ENCODE assay signal across 25 cellular contexts in genomic region chr14:62189698-62190097, GRCh38.
DNase-seq lines count a peak whose midpoint lies in the region; ATAC-seq and TF ChIP-seq lines count a peak whose summit lies in the region.
"Had no signal": no experiment of that assay in that cellular context is flagged by ENCODE, and none has a peak within 500 bp of the region (broad histone marks: within the 10 kb centered on the region; RNA-seq: fewer than 3 reads in every experiment).

No MANE protein-coding gene starts in this region.

- ATAC-seq in HG03025 (IDR thresholded peaks at IDR 0.05; ENCODE audit: low FRiP score, unreplicated experiment): no peak
- ATAC-seq in GM21717 (IDR thresholded peaks at IDR 0.05; ENCODE audit: unreplicated experiment): no peak
- ATAC-seq: HCT116, psoas muscle had no signal

- TF ChIP-seq POLR2A in breast epithelium (IDR thresholded peaks at IDR 0.05): no peak

- POLR2A ChIA-PET in MCF 10A (lab: Yijun Ruan, JAX) (interaction anchor here (1.1 to 1.2 kb wide), 2 partner anchors 478 to 503 kb away, joined by 3 read pairs; no protein-coding TSS in a partner anchor), RWPE1 (lab: Yijun Ruan, JAX; ENCODE audit: low non-redundant PET) (no interaction called here)

- no peaks in the 10 kb centered on the region for H3K79me2 ChIP-seq in osteoblast (ENCODE audit: insufficient read depth, low read length)

- H3K27me3 ChIP-seq in breast epithelium (no peaks in the 10 kb centered on the region), osteoblast (ENCODE audit: insufficient read depth, low read length) (peaks cover 7% of the 10 kb centered on the region)
- H3K27me3 ChIP-seq: BLaER1 treated with 17β-estradiol and CSF1 and Interleukin-3, amounts not matched to agents 10 nM and 100 nM; uterus had no signal

- H3K4me1 ChIP-seq in breast epithelium (no peaks in the 10 kb centered on the region), osteoblast (ENCODE audit: insufficient read depth, low read length) (no peaks in the 10 kb centered on the region)
- H3K4me1 ChIP-seq: BLaER1 treated with 17β-estradiol and CSF1 and Interleukin-3, amounts not matched to agents 10 nM and 100 nM; psoas muscle; spleen; uterus had no signal

- intact Hi-C loops in MCF 10A (cut with micrococcal nuclease) (loop anchor here (10.0 kb wide), 1 partner anchor 715 kb away; no protein-coding TSS in a partner anchor), breast epithelium (cut with DNase I; ENCODE audit: low total_unique reads) (no loop called here), CD14-positive monocyte (cut with micrococcal nuclease) (no loop called here)

- no peak for TF ChIP-seq CTCF in MCF 10A (IDR thresholded peaks at IDR 0.05; ENCODE audit: unreplicated experiment)
- no peak for TF ChIP-seq CTCF in breast epithelium (IDR thresholded peaks at IDR 0.05)
- TF ChIP-seq CTCF in RWPE1 (conservative IDR thresholded peaks at IDR 0.05; ENCODE audit: low read depth): no peak
- TF ChIP-seq CTCF in choroid plexus epithelial cell (conservative IDR thresholded peaks at IDR 0.05; ENCODE audit: low read depth, low read length): no peak
- no peak for TF ChIP-seq CTCF in osteoblast (IDR thresholded peaks at IDR 0.05; ENCODE audit: extremely low read depth, low read depth, low read length)
- TF ChIP-seq CTCF in CD14-positive monocyte (IDR thresholded peaks at IDR 0.05): no peak

- H3K27ac ChIP-seq in breast epithelium (no peak overlapping the region), RWPE1 (no peak overlapping the region), osteoblast (ENCODE audit: low read depth, low read length) (no peak overlapping the region)
- H3K27ac ChIP-seq: BLaER1 treated with 17β-estradiol and CSF1 and Interleukin-3, amounts not matched to agents 10 nM and 100 nM; HL-60; psoas muscle; spleen; uterus had no signal

- H3K4me2 ChIP-seq in osteoblast (ENCODE audit: insufficient read depth, low read length): no peak overlapping the region
- H3K4me2 ChIP-seq: BLaER1 treated with 17β-estradiol and CSF1 and Interleukin-3, amounts not matched to agents 10 nM and 100 nM had no signal

- H3K9me3 ChIP-seq in breast epithelium (peaks cover 0 to 11% of the 10 kb centered on the region in 2 donors), osteoblast (ENCODE audit: low read depth, low read length) (no peaks in the 10 kb centered on the region)
- H3K9me3 ChIP-seq: BLaER1 treated with 17β-estradiol and CSF1 and Interleukin-3, amounts not matched to agents 10 nM and 100 nM; psoas muscle; uterus had no signal

- H3K36me3 ChIP-seq in breast epithelium (no peaks in the 10 kb centered on the region), osteoblast (ENCODE audit: insufficient read depth, low read length) (no peaks in the 10 kb centered on the region)
- H3K36me3 ChIP-seq: BLaER1 treated with 17β-estradiol and CSF1 and Interleukin-3, amounts not matched to agents 10 nM and 100 nM; spleen; uterus had no signal

- H3K4me3 ChIP-seq in breast epithelium (no peak overlapping the region), choroid plexus epithelial cell (ENCODE audit: low read depth, low read length) (no peak overlapping the region), osteoblast (ENCODE audit: insufficient read depth, low read length) (no peak overlapping the region)
- H3K4me3 ChIP-seq: BLaER1 treated with 17β-estradiol and CSF1 and Interleukin-3, amounts not matched to agents 10 nM and 100 nM; psoas muscle; spleen; uterus had no signal

- H3K27me3 Mint-ChIP-seq in MCF 10A (ENCODE audit: insufficient read depth, unreplicated experiment) (no peaks in the 10 kb centered on the region), CD14-positive monocyte (ENCODE audit: low read depth in 3 of 3) (peaks cover 0 to 5% (median 0%) of the 10 kb centered on the region in 3 donors)

- H3K27ac Mint-ChIP-seq in MCF 10A (ENCODE audit: low read depth, unreplicated experiment) (no peak overlapping the region), CD14-positive monocyte (no peak overlapping the region)
- H3K27ac Mint-ChIP-seq: activated CD4-positive, alpha-beta T cell treated with anti-CD3 and anti-CD28 coated beads, Interleukin-2, amount 10 ng/mL, durations not matched to agents 24 days and 14 days had no signal

- no peak overlapping the region for H2AFZ ChIP-seq in osteoblast (ENCODE audit: low read length)

- H3K4me3 Mint-ChIP-seq in MCF 10A (ENCODE audit: unreplicated experiment) (no peak overlapping the region), CD14-positive monocyte (no peak overlapping the region)
- H3K4me3 Mint-ChIP-seq: activated CD4-positive, alpha-beta T cell treated with anti-CD3 and anti-CD28 coated beads, Interleukin-2, amount 10 ng/mL, durations not matched to agents 24 days and 14 days had no signal

- DNase-seq in MCF 10A (ENCODE audit: unreplicated experiment): peak; percentile 79
- no peak for DNase-seq in breast epithelium (ENCODE audit: low spot score in 2 of 2)
- peak; percentile 49 for DNase-seq in RWPE1 (ENCODE audit: low spot score)
- peak; percentile 18 for DNase-seq in choroid plexus epithelial cell (ENCODE audit: low read depth)
- DNase-seq in osteoblast (ENCODE audit: insufficient read length, low spot score, missing footprints): peak; percentile 47
- no peak for DNase-seq in CD14-positive monocyte (ENCODE audit: low spot score)
- DNase-seq: 8988T; activated CD4-positive, alpha-beta T cell treated with anti-CD3 and anti-CD28 coated beads, Interleukin-2, amount 10 ng/mL, durations not matched to agents 24 days and 14 days; activated CD8-positive, alpha-beta memory T cell treated with anti-CD3 and anti-CD28 coated beads, Interleukin-2, amount 50 U/mL, for 4 hours; activated effector memory CD4-positive, alpha-beta T cell treated with Interleukin-2 at 50 U/mL for 16 hours; effector memory CD4-positive, alpha-beta T cell; GF-D8; midbrain; NCI-H1930; spleen; stimulated activated CD8-positive, alpha-beta memory T cell treated with anti-CD3 and anti-CD28 coated beads, Interleukin-4, amount 100 ng/mL, for 48 hours; substantia nigra; SW 1271 had no signal

- H3K4me1 Mint-ChIP-seq in MCF 10A (ENCODE audit: insufficient read depth, unreplicated experiment) (peaks cover 7% of the 10 kb centered on the region), CD14-positive monocyte (no peaks in the 10 kb centered on the region)
- H3K4me1 Mint-ChIP-seq: activated CD4-positive, alpha-beta T cell treated with anti-CD3 and anti-CD28 coated beads, Interleukin-2, amount 10 ng/mL, durations not matched to agents 24 days and 14 days had no signal

- BruUV-seq in MCF 10A (replicated peaks; lab: Mats Ljungman, UMichigan): no TSS peak

- H3K9me3 Mint-ChIP-seq in MCF 10A (ENCODE audit: unreplicated experiment): no peaks in the 10 kb centered on the region
- peaks cover 0 to 2% (median 0%) of the 10 kb centered on the region in 7 donors for H3K9me3 Mint-ChIP-seq in CD14-positive monocyte
- H3K9me3 Mint-ChIP-seq: activated CD4-positive, alpha-beta T cell treated with anti-CD3 and anti-CD28 coated beads, Interleukin-2, amount 10 ng/mL, durations not matched to agents 24 days and 14 days had no signal

- CTCF ChIA-PET in MCF 10A (lab: Yijun Ruan, JAX): no interaction called here
- CTCF ChIA-PET in RWPE1 (lab: Yijun Ruan, JAX): no interaction called here

- no peaks in the 10 kb centered on the region for H4K20me1 ChIP-seq in osteoblast (ENCODE audit: insufficient read depth, low read length)
- H4K20me1 ChIP-seq: BLaER1 treated with 17β-estradiol and CSF1 and Interleukin-3, amounts not matched to agents 10 nM and 100 nM had no signal

- H3K36me3 Mint-ChIP-seq in MCF 10A (ENCODE audit: insufficient read depth, unreplicated experiment) (no peaks in the 10 kb centered on the region), CD14-positive monocyte (no peaks in the 10 kb centered on the region)

Comparison
In these comparisons a context has a peak if more than half of its experiments do, and no peak if none do; other contexts are left out.
1. DNase-seq: peak in MCF 10A (single experiment), RWPE1 (single experiment), choroid plexus epithelial cell (single experiment) and osteoblast (single experiment); none in breast epithelium (0 of 2) and CD14-positive monocyte (single experiment).